Comparison of ENCODE assay signal across 17 cellular contexts in genomic region chr3:11578169-11578568, GRCh38.
DNase-seq lines count a peak whose midpoint lies in the region; ATAC-seq and TF ChIP-seq lines count a peak whose summit lies in the region.
"Had no signal": no experiment of that assay in that cellular context is flagged by ENCODE, and none has a peak within 500 bp of the region (broad histone marks: within the 10 kb centered on the region; RNA-seq: fewer than 3 reads in every experiment).

No MANE protein-coding gene starts in this region.

- H3K79me2 ChIP-seq in neural progenitor cell (ENCODE audit: low read depth): peaks cover 84% of the 10 kb centered on the region

- H3K4me3 Mint-ChIP-seq in CD4-positive, alpha-beta T cell: no peak overlapping the region
- no peak overlapping the region for H3K4me3 Mint-ChIP-seq in endothelial cell (ENCODE audit: unreplicated experiment)
- H3K4me3 Mint-ChIP-seq in neural progenitor cell: no peak overlapping the region
- no peak overlapping the region for H3K4me3 Mint-ChIP-seq in naive thymus-derived CD4-positive, alpha-beta T cell
- H3K4me3 Mint-ChIP-seq: B cell; CD8-positive, alpha-beta T cell had no signal

- no peak overlapping the region for H2AFZ ChIP-seq in neural progenitor cell (replicated peaks)

- peaks cover 48% of the 10 kb centered on the region for H3K4me1 Mint-ChIP-seq in CD4-positive, alpha-beta T cell (ENCODE audit: low read depth)
- peaks cover 38% of the 10 kb centered on the region for H3K4me1 Mint-ChIP-seq in endothelial cell (ENCODE audit: unreplicated experiment)
- H3K4me1 Mint-ChIP-seq in neural progenitor cell: peaks cover 75% of the 10 kb centered on the region
- H3K4me1 Mint-ChIP-seq in naive thymus-derived CD4-positive, alpha-beta T cell: peaks cover 20 to 62% (median 57%) of the 10 kb centered on the region in 7 donors

- H3F3A ChIP-seq in neural progenitor cell (ENCODE audit: low read depth): peaks cover 22% of the 10 kb centered on the region

- H3K27ac ChIP-seq in CD4-positive, alpha-beta T cell (ENCODE audit: low read depth, low read length): no peak overlapping the region
- H3K27ac ChIP-seq in Panc1 (ENCODE audit: low read length) (peak overlapping the region; percentile 49; the same call in 1 of the 2 replicates), neural progenitor cell (peak overlapping the region; percentile 17)
- no peak overlapping the region for H3K27ac ChIP-seq in naive thymus-derived CD4-positive, alpha-beta T cell (ENCODE audit: low read depth, low read length)
- H3K27ac ChIP-seq: C4-2B had no signal

- no peaks in the 10 kb centered on the region for H3K27me3 ChIP-seq in CD4-positive, alpha-beta T cell (ENCODE audit: control insufficient read depth, insufficient read depth, low read length)
- H3K27me3 ChIP-seq in Panc1 (ENCODE audit: control insufficient read depth, insufficient read depth, low read length) (no peaks in the 10 kb centered on the region), neural progenitor cell (no peaks in the 10 kb centered on the region)
- no peaks in the 10 kb centered on the region for H3K27me3 ChIP-seq in naive thymus-derived CD4-positive, alpha-beta T cell (ENCODE audit: control insufficient read depth in 2 of 2, insufficient read depth in 2 of 2, low read length in 2 of 2)

- H3K9me3 Mint-ChIP-seq in CD4-positive, alpha-beta T cell: no peaks in the 10 kb centered on the region
- no peaks in the 10 kb centered on the region for H3K9me3 Mint-ChIP-seq in endothelial cell (ENCODE audit: unreplicated experiment)
- H3K9me3 Mint-ChIP-seq in neural progenitor cell: no peaks in the 10 kb centered on the region
- H3K9me3 Mint-ChIP-seq in naive thymus-derived CD4-positive, alpha-beta T cell: peaks cover 0 to 2% (median 0%) of the 10 kb centered on the region in 11 donors
- H3K9me3 Mint-ChIP-seq: CD8-positive, alpha-beta T cell had no signal

- CTCF ChIA-PET in CD4-positive, alpha-beta T cell (lab: Charles Lee): no interaction called here
- CTCF ChIA-PET in Panc1 (lab: Charles Lee): no interaction called here
- CTCF ChIA-PET in naive thymus-derived CD4-positive, alpha-beta T cell (lab: Charles Lee): interaction anchor here (0.7 kb wide), 1 partner anchor 29 kb away, joined by 3 read pairs; no protein-coding TSS in a partner anchor

- H3K36me3 ChIP-seq in Panc1 (ENCODE audit: control insufficient read depth, insufficient read depth, low read length): no peaks in the 10 kb centered on the region
- no peaks in the 10 kb centered on the region for H3K36me3 ChIP-seq in neural progenitor cell
- peaks cover 0 to 23% (median 0%) of the 10 kb centered on the region in 3 experiments for H3K36me3 ChIP-seq in naive thymus-derived CD4-positive, alpha-beta T cell (ENCODE audit: control insufficient read depth in 2 of 3, insufficient read depth in 3 of 3, low read length in 3 of 3)
- no peaks in the 10 kb centered on the region for H3K36me3 ChIP-seq in mucosa of descending colon (ENCODE audit: low read depth)

- H3K4me2 ChIP-seq in neural progenitor cell: no peak overlapping the region

- no peak for DNase-seq in CD4-positive, alpha-beta T cell
- DNase-seq in Panc1 (ENCODE audit: low read depth, low spot score) (no peak), endothelial cell (ENCODE audit: low spot score) (no peak), neural progenitor cell (ENCODE audit: low spot score) (no peak), mucosa of descending colon (no peak)
- no peak for DNase-seq in naive thymus-derived CD4-positive, alpha-beta T cell
- DNase-seq: CD8-positive, alpha-beta T cell; COR-L47; DMS153; DMS79 treated with DMSO at 0.1 percent for 48 hours; EL; GOT3 had no signal

- peak overlapping the region; percentile 29 for H3K27ac Mint-ChIP-seq in CD4-positive, alpha-beta T cell
- H3K27ac Mint-ChIP-seq in endothelial cell (ENCODE audit: unreplicated experiment): peak overlapping the region; percentile 72
- H3K27ac Mint-ChIP-seq in neural progenitor cell: no peak overlapping the region
- H3K27ac Mint-ChIP-seq in naive thymus-derived CD4-positive, alpha-beta T cell: peak overlapping the region in 3 of 9 donors; percentile 0 to 65 (median 33)
- H3K27ac Mint-ChIP-seq: B cell; CD8-positive, alpha-beta T cell had no signal

- H3K9ac ChIP-seq in neural progenitor cell: no peak overlapping the region

- peaks cover 14% of the 10 kb centered on the region for H3K36me3 Mint-ChIP-seq in CD4-positive, alpha-beta T cell (ENCODE audit: low read depth)
- peaks cover 27% of the 10 kb centered on the region for H3K36me3 Mint-ChIP-seq in endothelial cell (ENCODE audit: low read depth, unreplicated experiment)
- peaks cover 35% of the 10 kb centered on the region for H3K36me3 Mint-ChIP-seq in neural progenitor cell
- H3K36me3 Mint-ChIP-seq in naive thymus-derived CD4-positive, alpha-beta T cell: peaks cover 4 to 26% (median 4%) of the 10 kb centered on the region in 5 donors

- intact Hi-C loops in CD4-positive, alpha-beta T cell (cut with DNase I, micrococcal nuclease): no loop called here
- intact Hi-C loops in Panc1 (cut with micrococcal nuclease; ENCODE audit: unreplicated experiment): no loop called here
- intact Hi-C loops in naive thymus-derived CD4-positive, alpha-beta T cell (cut with micrococcal nuclease): no loop called here
- intact Hi-C loops in mucosa of descending colon (cut with DNase I, micrococcal nuclease): no loop called here

- no peak for ATAC-seq in CD4-positive, alpha-beta T cell (ENCODE audit: poor library complexity)
- no peak for ATAC-seq in Panc1
- no peak for ATAC-seq in HG02610 (IDR thresholded peaks at IDR 0.05; ENCODE audit: unreplicated experiment)
- ATAC-seq in naive thymus-derived CD4-positive, alpha-beta T cell: no peak
- ATAC-seq in mucosa of descending colon: no peak
- ATAC-seq in HG03520 (IDR thresholded peaks at IDR 0.05; ENCODE audit: unreplicated experiment): no peak
- ATAC-seq: CD8-positive, alpha-beta T cell had no signal

- no peaks in the 10 kb centered on the region for H3K9me3 ChIP-seq in CD4-positive, alpha-beta T cell (ENCODE audit: control insufficient read depth, low read length)
- H3K9me3 ChIP-seq in Panc1 (ENCODE audit: control insufficient read depth, insufficient read depth, low read depth, low read length) (no peaks in the 10 kb centered on the region), neural progenitor cell (ENCODE audit: low read depth) (no peaks in the 10 kb centered on the region), mucosa of descending colon (no peaks in the 10 kb centered on the region)
- H3K9me3 ChIP-seq in naive thymus-derived CD4-positive, alpha-beta T cell (ENCODE audit: control insufficient read depth in 2 of 3, low read length in 3 of 3): no peaks in the 10 kb centered on the region
- H3K9me3 ChIP-seq: HAP-1 had no signal

- no peaks in the 10 kb centered on the region for H3K27me3 Mint-ChIP-seq in CD4-positive, alpha-beta T cell
- H3K27me3 Mint-ChIP-seq in endothelial cell (ENCODE audit: unreplicated experiment): peaks cover 13% of the 10 kb centered on the region
- H3K27me3 Mint-ChIP-seq in neural progenitor cell (ENCODE audit: insufficient read depth, low read depth): peaks cover 4% of the 10 kb centered on the region
- no peaks in the 10 kb centered on the region for H3K27me3 Mint-ChIP-seq in naive thymus-derived CD4-positive, alpha-beta T cell
- H3K27me3 Mint-ChIP-seq: B cell had no signal

- in situ Hi-C loops in Panc1 (cut with HindIII; ENCODE audit: low pct_unique_long_range_greater_than_20kb, low sequenced_read_pairs): no loop called here

- POLR2A ChIA-PET in CD4-positive, alpha-beta T cell (lab: Charles Lee): no interaction called here
- POLR2A ChIA-PET in Panc1 (lab: Charles Lee): no interaction called here
- POLR2A ChIA-PET in naive thymus-derived CD4-positive, alpha-beta T cell (lab: Charles Lee): no interaction called here

- H3K4me3 ChIP-seq in Panc1 (ENCODE audit: low read depth in 2 of 2, low read length in 2 of 2) (no peak overlapping the region), neural progenitor cell (no peak overlapping the region), mucosa of descending colon (no peak overlapping the region)
- no peak overlapping the region for H3K4me3 ChIP-seq in naive thymus-derived CD4-positive, alpha-beta T cell (ENCODE audit: low read length)
- H3K4me3 ChIP-seq: HAP-1 had no signal

- BruUV-seq in Panc1 (replicated peaks; lab: Mats Ljungman, UMichigan): no TSS peak

- peaks cover 35% of the 10 kb centered on the region for H3K4me1 ChIP-seq in Panc1 (ENCODE audit: control insufficient read depth, insufficient read depth, low read length)
- H3K4me1 ChIP-seq in neural progenitor cell: peaks cover 27% of the 10 kb centered on the region
- peaks cover 0 to 14% of the 10 kb centered on the region in 2 donors for H3K4me1 ChIP-seq in naive thymus-derived CD4-positive, alpha-beta T cell (ENCODE audit: control insufficient read depth in 2 of 2, insufficient read depth in 2 of 2, low read length in 2 of 2)
- H3K4me1 ChIP-seq in mucosa of descending colon (ENCODE audit: low read depth): peaks cover 18% of the 10 kb centered on the region

- TF ChIP-seq CTCF in CD4-positive, alpha-beta T cell (IDR thresholded peaks at IDR 0.05): no peak
- TF ChIP-seq CTCF in Panc1 (IDR thresholded peaks at IDR 0.05): no peak
- TF ChIP-seq CTCF in endothelial cell (IDR thresholded peaks at IDR 0.05; ENCODE audit: unreplicated experiment): no peak
- no peak for TF ChIP-seq CTCF in neural progenitor cell (IDR thresholded peaks at IDR 0.05)
- no peak for TF ChIP-seq CTCF in mucosa of descending colon (IDR thresholded peaks at IDR 0.05)

- peaks cover 70% of the 10 kb centered on the region for H4K20me1 ChIP-seq in neural progenitor cell (ENCODE audit: low read depth)

Comparison
In these comparisons a context has a peak if more than half of its experiments do, and no peak if none do; other contexts are left out.
1. H3K27ac ChIP-seq: peak in Panc1 (single experiment) and neural progenitor cell (single experiment); none in CD4-positive, alpha-beta T cell (single experiment) and naive thymus-derived CD4-positive, alpha-beta T cell (single experiment).